ENCODE assay signal across 14 cellular contexts in the genomic region with DNA sequence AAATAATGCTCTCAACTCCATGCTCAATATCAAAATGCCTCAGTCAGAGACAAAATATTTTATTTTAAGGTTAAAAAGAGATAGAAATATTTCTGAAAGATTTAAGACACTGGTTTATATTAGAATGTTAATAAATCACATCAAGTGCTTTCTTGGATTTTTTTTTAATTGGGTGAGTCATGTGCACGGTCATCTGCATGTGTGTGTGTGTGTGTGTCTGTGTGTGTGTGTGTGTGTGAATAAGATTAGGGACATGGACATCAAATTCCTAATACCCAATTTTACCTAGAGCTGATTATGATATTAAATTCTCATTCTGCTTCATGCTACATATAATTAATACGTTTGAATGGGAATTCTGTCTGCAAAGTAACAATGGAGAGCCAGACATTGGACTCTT.
"Had no signal": no experiment of that assay in that cellular context is flagged by ENCODE, and none has a peak within 500 bp of the region (broad histone marks: within the 10 kb centered on the region; RNA-seq: fewer than 3 reads in every experiment).

No MANE protein-coding gene starts in this region.

- H3K27me3 ChIP-seq: upper lobe of right lung had no signal

- H3K27me3 Mint-ChIP-seq: activated naive CD8-positive, alpha-beta T cell; memory B cell; stimulated activated naive B cell treated with anti-CD40 and anti-IgM and Interleukin-4, amounts not matched to agents 10 μg/mL and 1 μg/mL and 100 μg/mL, for 72 hours had no signal

- H3K4me1 Mint-ChIP-seq: immature natural killer cell; naive thymus-derived CD4-positive, alpha-beta T cell had no signal

- DNase-seq: activated CD4-positive, CD25-positive, alpha-beta regulatory T cell treated with anti-CD3 and anti-CD28 coated beads, Interleukin-2, amount 50 U/mL, for 72 hours; activated gamma-delta T cell; amniotic stem cell; heart right ventricle; immature natural killer cell; kidney glomerular epithelial cell; left ventricle myocardium superior; naive thymus-derived CD4-positive, alpha-beta T cell; stimulated activated naive B cell treated with anti-CD40 and anti-IgM and Interleukin-4, amounts not matched to agents 10 μg/mL and 1 μg/mL and 100 μg/mL, for 72 hours; upper lobe of right lung had no signal

- H3K4me3 ChIP-seq: heart right ventricle, thoracic aorta, upper lobe of right lung had no signal

- H3K27ac Mint-ChIP-seq: activated naive CD8-positive, alpha-beta T cell; immature natural killer cell; memory B cell; naive thymus-derived CD4-positive, alpha-beta T cell; stimulated activated naive B cell treated with anti-CD40 and anti-IgM and Interleukin-4, amounts not matched to agents 10 μg/mL and 1 μg/mL and 100 μg/mL, for 72 hours; T-helper 2 cell treated with Interferon-gamma antibody and Interleukin-4, amounts not matched to agents 5 μg/mL and 100 μg/mL, for 36 hours had no signal

- H3K4me1 ChIP-seq: heart right ventricle had no signal

- H3K27ac ChIP-seq: heart right ventricle, thoracic aorta, upper lobe of right lung had no signal

- H3K9me3 ChIP-seq: thoracic aorta, upper lobe of right lung had no signal

- ATAC-seq: heart right ventricle; left ventricle myocardium superior; naive thymus-derived CD4-positive, alpha-beta T cell; stimulated activated naive B cell treated with anti-CD40 and anti-IgM and Interleukin-4, amounts not matched to agents 10 μg/mL and 1 μg/mL and 100 μg/mL, for 72 hours had no signal

- H3K36me3 ChIP-seq: heart right ventricle, thoracic aorta, upper lobe of right lung had no signal

- H3K36me3 Mint-ChIP-seq: activated naive CD8-positive, alpha-beta T cell; immature natural killer cell had no signal

- H3K4me3 Mint-ChIP-seq: activated naive CD8-positive, alpha-beta T cell; immature natural killer cell; memory B cell; naive thymus-derived CD4-positive, alpha-beta T cell; stimulated activated naive B cell treated with anti-CD40 and anti-IgM and Interleukin-4, amounts not matched to agents 10 μg/mL and 1 μg/mL and 100 μg/mL, for 72 hours; T-helper 2 cell treated with Interferon-gamma antibody and Interleukin-4, amounts not matched to agents 5 μg/mL and 100 μg/mL, for 36 hours had no signal
